In genomic region chr6:37204014-37204751, GRCh38 we compare ENCODE assay signal across 1 cellular context.
A peak's percentile ranks its signal among the peaks of the same experiment; 100 is the strongest.
TF ChIP-seq lines count a peak whose summit lies in the region.

No MANE protein-coding gene starts in this region.

TF ChIP-seq in HepG2, 621 proteins besides CTCF, POLR2A, EP300 and RAD21 (continued from another document):
- no peak for TF ChIP-seq ZXDC (CRISPR knock-in tag; IDR thresholded peaks at IDR 0.05)
- TF ChIP-seq TBX3 (IDR thresholded peaks at IDR 0.05; ENCODE audit: borderline replicate concordance), result peak; percentile 46; the same call in 1 of the 2 replicates
- no peak for TF ChIP-seq ZZZ3 (CRISPR knock-in tag; IDR thresholded peaks at IDR 0.05; ENCODE audit: borderline replicate concordance)
- no peak for TF ChIP-seq SMARCE1 (IDR thresholded peaks at IDR 0.05; ENCODE audit: borderline replicate concordance)
- TF ChIP-seq PBX2 (CRISPR knock-in tag; IDR thresholded peaks at IDR 0.05), result no peak
- no peak for TF ChIP-seq ZNF691 (CRISPR knock-in tag; IDR thresholded peaks at IDR 0.05; ENCODE audit: borderline replicate concordance, low read depth)
- no peak for TF ChIP-seq RFX3 (CRISPR knock-in tag; IDR thresholded peaks at IDR 0.05)
- TF ChIP-seq ZBTB49 (CRISPR knock-in tag; IDR thresholded peaks at IDR 0.05; ENCODE audit: borderline replicate concordance), result no peak
- TF ChIP-seq RFXAP (CRISPR knock-in tag; IDR thresholded peaks at IDR 0.05; ENCODE audit: borderline replicate concordance), result no peak
- TF ChIP-seq HBP1 (CRISPR knock-in tag; IDR thresholded peaks at IDR 0.05; ENCODE audit: low read depth), result no peak
- TF ChIP-seq MTF2 (CRISPR knock-in tag; IDR thresholded peaks at IDR 0.05; ENCODE audit: borderline replicate concordance), result no peak
- peak; percentile 70; the same call in 1 of the 2 replicates for TF ChIP-seq ATM (IDR thresholded peaks at IDR 0.05; ENCODE audit: borderline replicate concordance)
- TF ChIP-seq ZFP62 (CRISPR knock-in tag; IDR thresholded peaks at IDR 0.05), result no peak
- TF ChIP-seq SP4 (CRISPR knock-in tag; IDR thresholded peaks at IDR 0.05), result no peak
- TF ChIP-seq ZNF839 (CRISPR knock-in tag; IDR thresholded peaks at IDR 0.05; ENCODE audit: borderline replicate concordance), result no peak
- no peak for TF ChIP-seq FOXM1 (CRISPR knock-in tag; IDR thresholded peaks at IDR 0.05)
- TF ChIP-seq ZNF3 (CRISPR knock-in tag; IDR thresholded peaks at IDR 0.05), result no peak
- TF ChIP-seq IRX3 (CRISPR knock-in tag; IDR thresholded peaks at IDR 0.05; ENCODE audit: borderline replicate concordance, low read depth), result no peak
- peak; percentile 48 for TF ChIP-seq TEAD3 (CRISPR knock-in tag; optimal IDR thresholded peaks at IDR 0.05; ENCODE audit: borderline replicate concordance)
- peak; percentile 68 for TF ChIP-seq NR2F6 (IDR thresholded peaks at IDR 0.05)
- TF ChIP-seq NR2F6 (CRISPR knock-in tag; IDR thresholded peaks at IDR 0.05), result peak; percentile 74
- no peak for TF ChIP-seq ATF7-NPFF (CRISPR knock-in tag; IDR thresholded peaks at IDR 0.05; ENCODE audit: low read depth)
- TF ChIP-seq ZNF24 (IDR thresholded peaks at IDR 0.05), result no peak
- no peak for TF ChIP-seq TCF7L2 (IDR thresholded peaks at IDR 0.05; ENCODE audit: low read depth, low read length)
- peak; percentile 43; the same call in 1 of the 2 replicates for TF ChIP-seq THRA (CRISPR knock-in tag; IDR thresholded peaks at IDR 0.05; ENCODE audit: borderline replicate concordance)
- TF ChIP-seq ZNF598 (CRISPR knock-in tag; IDR thresholded peaks at IDR 0.05; ENCODE audit: borderline replicate concordance), result no peak
- TF ChIP-seq PHF20 (CRISPR knock-in tag; IDR thresholded peaks at IDR 0.05), result no peak
- TF ChIP-seq ZMYM2 (CRISPR knock-in tag; IDR thresholded peaks at IDR 0.05), result no peak
- TF ChIP-seq ZNF788 (CRISPR knock-in tag; IDR thresholded peaks at IDR 0.05; ENCODE audit: borderline replicate concordance), result no peak
- no peak for TF ChIP-seq HHEX (CRISPR knock-in tag; IDR thresholded peaks at IDR 0.05)
- no peak for TF ChIP-seq TFE3 (CRISPR knock-in tag; IDR thresholded peaks at IDR 0.05)
- no peak for TF ChIP-seq RELA (CRISPR knock-in tag; IDR thresholded peaks at IDR 0.05)
- no peak for TF ChIP-seq ZBTB14 (CRISPR knock-in tag; IDR thresholded peaks at IDR 0.05)
- TF ChIP-seq CBX1 (IDR thresholded peaks at IDR 0.05; ENCODE audit: low read depth), result no peak
- TF ChIP-seq SATB2 (CRISPR knock-in tag; IDR thresholded peaks at IDR 0.05), result no peak
- TF ChIP-seq SP5 (CRISPR knock-in tag; IDR thresholded peaks at IDR 0.05; ENCODE audit: borderline replicate concordance, low read depth), result no peak
- no peak for TF ChIP-seq KLF9 (CRISPR knock-in tag; IDR thresholded peaks at IDR 0.05; ENCODE audit: low read depth)
- TF ChIP-seq GATAD1 (CRISPR knock-in tag; IDR thresholded peaks at IDR 0.05), result no peak
- no peak for TF ChIP-seq ZBTB3 (CRISPR knock-in tag; IDR thresholded peaks at IDR 0.05; ENCODE audit: borderline replicate concordance, low read depth)
- no peak for TF ChIP-seq POLR2AphosphoS5 (IDR thresholded peaks at IDR 0.05; ENCODE audit: low read depth, low read length)
- peak; percentile 6; the same call in 1 of the 2 replicates for TF ChIP-seq STAG1 (CRISPR knock-in tag; IDR thresholded peaks at IDR 0.05)
TF ChIP-seq in HepG2: peak in this region for 58.
